Comparison of ENCODE assay signal across 8 cellular contexts in genomic region chr10:17229016-17229716, GRCh38. TPM values are rescaled to one million over a fixed set of nuclear protein-coding genes. Genes with fewer than 3 reads are reported as not detected.
DNase-seq lines count a peak whose midpoint lies in the region; ATAC-seq and TF ChIP-seq lines count a peak whose summit lies in the region.

No MANE protein-coding gene starts in this region.

- ATAC-seq in CD4-positive, CD25-positive, alpha-beta regulatory T cell (ENCODE audit: low read depth in 2 of 2) = peak; percentile 14 to 24
- ATAC-seq in GM21529 (IDR thresholded peaks at IDR 0.05; ENCODE audit: unreplicated experiment) = peak; percentile 14
- ATAC-seq in naive thymus-derived CD4-positive, alpha-beta T cell = peak; percentile 58
- peak; percentile 35 to 44 for ATAC-seq in stimulated activated naive B cell treated with anti-CD40 and anti-IgM and Interleukin-4, amounts not matched to agents 10 μg/mL and 1 μg/mL and 100 μg/mL, for 72 hours (replicated peaks)

- peaks cover 30% of the 10 kb centered on the region for H3K36me3 ChIP-seq in CD4-positive, CD25-positive, alpha-beta regulatory T cell (ENCODE audit: control insufficient read depth, insufficient read depth, low read length)
- H3K36me3 ChIP-seq in naive thymus-derived CD4-positive, alpha-beta T cell (ENCODE audit: control insufficient read depth in 2 of 3, insufficient read depth in 3 of 3, low read length in 3 of 3) = peaks cover 23 to 39% (median 24%) of the 10 kb centered on the region in 3 experiments

- no peaks in the 10 kb centered on the region for H3K27me3 ChIP-seq in CD4-positive, CD25-positive, alpha-beta regulatory T cell (ENCODE audit: control insufficient read depth, insufficient read depth, low read length)
- no peaks in the 10 kb centered on the region for H3K27me3 ChIP-seq in naive thymus-derived CD4-positive, alpha-beta T cell (ENCODE audit: control insufficient read depth in 2 of 2, insufficient read depth in 2 of 2, low read length in 2 of 2)

- peak overlapping the region; percentile 89 to 98 (median 94) for H3K4me3 Mint-ChIP-seq in CD4-positive, CD25-positive, alpha-beta regulatory T cell
- H3K4me3 Mint-ChIP-seq in naive thymus-derived CD4-positive, alpha-beta T cell = peak overlapping the region; percentile 87 to 100 (median 97)
- peak overlapping the region; percentile 94 to 100 for H3K4me3 Mint-ChIP-seq in stimulated activated naive B cell treated with anti-CD40 and anti-IgM and Interleukin-4, amounts not matched to agents 10 μg/mL and 1 μg/mL and 100 μg/mL, for 72 hours

- peaks cover 14% of the 10 kb centered on the region for H3K27me3 Mint-ChIP-seq in CD4-positive, CD25-positive, alpha-beta regulatory T cell
- peaks cover 0 to 3% (median 0%) of the 10 kb centered on the region in 5 donors for H3K27me3 Mint-ChIP-seq in naive thymus-derived CD4-positive, alpha-beta T cell
- no peaks in the 10 kb centered on the region for H3K27me3 Mint-ChIP-seq in stimulated activated naive B cell treated with anti-CD40 and anti-IgM and Interleukin-4, amounts not matched to agents 10 μg/mL and 1 μg/mL and 100 μg/mL, for 72 hours

- CTCF ChIA-PET in naive thymus-derived CD4-positive, alpha-beta T cell (lab: Charles Lee) = interaction anchor here (0.6 to 2.5 kb wide), 9 partner anchors 12 to 412 kb away, joined by 3 to 18 read pairs (median 4); partner anchors contain the start of genes RSU1 and TRDMT1

- peaks cover 20% of the 10 kb centered on the region for H3K36me3 Mint-ChIP-seq in CD4-positive, CD25-positive, alpha-beta regulatory T cell
- H3K36me3 Mint-ChIP-seq in naive thymus-derived CD4-positive, alpha-beta T cell = peaks cover under 1 to 47% (median 9%) of the 10 kb centered on the region in 5 donors
- peaks cover 17 to 34% of the 10 kb centered on the region in 2 donors for H3K36me3 Mint-ChIP-seq in stimulated activated naive B cell treated with anti-CD40 and anti-IgM and Interleukin-4, amounts not matched to agents 10 μg/mL and 1 μg/mL and 100 μg/mL, for 72 hours

- POLR2A ChIA-PET in naive thymus-derived CD4-positive, alpha-beta T cell (lab: Charles Lee) = interaction anchor here (0.6 to 8.3 kb wide), 28 partner anchors 9 to 415 kb away, joined by 3 to 167 read pairs (median 4); partner anchors contain the start of genes RSU1, STAM and TRDMT1

- peak overlapping the region; percentile 54 for H3K4me3 ChIP-seq in CD4-positive, CD25-positive, alpha-beta regulatory T cell (ENCODE audit: low read depth, low read length)
- peak overlapping the region; percentile 87 for H3K4me3 ChIP-seq in epithelial cell of proximal tubule (ENCODE audit: low read depth, low read length)
- H3K4me3 ChIP-seq in naive thymus-derived CD4-positive, alpha-beta T cell (ENCODE audit: low read length) = peak overlapping the region; percentile 93

- H3K27ac ChIP-seq in CD4-positive, CD25-positive, alpha-beta regulatory T cell (ENCODE audit: insufficient read depth, low read length, poor library complexity, severe bottlenecking) = peak overlapping the region; percentile 95
- H3K27ac ChIP-seq in naive thymus-derived CD4-positive, alpha-beta T cell (ENCODE audit: low read depth, low read length) = peak overlapping the region; percentile 83

- intact Hi-C loops in naive thymus-derived CD4-positive, alpha-beta T cell (cut with micrococcal nuclease) = loop anchor here (2.0 to 10.0 kb wide), 2 partner anchors 1426 to 1430 kb away; partner anchors contain the start of genes ARL5B (in 2 of the 2) and NSUN6 (in 1 of the 2)

- H3K9me3 ChIP-seq in CD4-positive, CD25-positive, alpha-beta regulatory T cell (ENCODE audit: control insufficient read depth in 2 of 2, low read length in 2 of 2) = no peaks in the 10 kb centered on the region
- H3K9me3 ChIP-seq in naive thymus-derived CD4-positive, alpha-beta T cell (ENCODE audit: control insufficient read depth in 2 of 3, low read length in 3 of 3) = no peaks in the 10 kb centered on the region

- peaks cover 23 to 60% (median 47%) of the 10 kb centered on the region in 4 donors for H3K4me1 Mint-ChIP-seq in CD4-positive, CD25-positive, alpha-beta regulatory T cell
- H3K4me1 Mint-ChIP-seq in naive thymus-derived CD4-positive, alpha-beta T cell = peaks cover 21 to 62% (median 58%) of the 10 kb centered on the region in 7 donors
- peaks cover 23 to 47% of the 10 kb centered on the region in 2 donors for H3K4me1 Mint-ChIP-seq in stimulated activated naive B cell treated with anti-CD40 and anti-IgM and Interleukin-4, amounts not matched to agents 10 μg/mL and 1 μg/mL and 100 μg/mL, for 72 hours

- peaks cover 73% of the 10 kb centered on the region for H3K4me1 ChIP-seq in CD4-positive, CD25-positive, alpha-beta regulatory T cell (ENCODE audit: control insufficient read depth, insufficient read depth, low read length, poor library complexity, severe bottlenecking)
- peaks cover 39 to 44% of the 10 kb centered on the region in 2 donors for H3K4me1 ChIP-seq in naive thymus-derived CD4-positive, alpha-beta T cell (ENCODE audit: control insufficient read depth in 2 of 2, insufficient read depth in 2 of 2, low read length in 2 of 2)

- peak overlapping the region; percentile 94 to 99 (median 97) for H3K27ac Mint-ChIP-seq in CD4-positive, CD25-positive, alpha-beta regulatory T cell
- peak overlapping the region; percentile 91 to 100 (median 97) for H3K27ac Mint-ChIP-seq in naive thymus-derived CD4-positive, alpha-beta T cell
- H3K27ac Mint-ChIP-seq in stimulated activated naive B cell treated with anti-CD40 and anti-IgM and Interleukin-4, amounts not matched to agents 10 μg/mL and 1 μg/mL and 100 μg/mL, for 72 hours = peak overlapping the region; percentile 100

- TF ChIP-seq CTCF in epithelial cell of proximal tubule (conservative IDR thresholded peaks at IDR 0.05; ENCODE audit: low read depth, low read length) = no peak

- H3K9me3 Mint-ChIP-seq in CD4-positive, CD25-positive, alpha-beta regulatory T cell = peaks cover 0 to 3% (median 0%) of the 10 kb centered on the region in 7 donors
- no peaks in the 10 kb centered on the region for H3K9me3 Mint-ChIP-seq in naive thymus-derived CD4-positive, alpha-beta T cell
- no peaks in the 10 kb centered on the region for H3K9me3 Mint-ChIP-seq in stimulated activated naive B cell treated with anti-CD40 and anti-IgM and Interleukin-4, amounts not matched to agents 10 μg/mL and 1 μg/mL and 100 μg/mL, for 72 hours

- peak; percentile 62 to 80 (median 71) for DNase-seq in CD4-positive, CD25-positive, alpha-beta regulatory T cell
- DNase-seq in NCI-H226 (peak; percentile 70), activated T-cell treated with anti-CD3 and anti-CD28 coated beads for 1 hour (ENCODE audit: low read depth) (peak; percentile 79), epithelial cell of proximal tubule (ENCODE audit: low read depth) (no peak), NCI-H2227 (lab: John Stamatoyannopoulos, UW; ENCODE audit: unreplicated experiment) (no peak)
- peak in 8 of 9 donors; percentile 61 to 83 (median 64) for DNase-seq in naive thymus-derived CD4-positive, alpha-beta T cell
- peak; percentile 73 for DNase-seq in stimulated activated naive B cell treated with anti-CD40 and anti-IgM and Interleukin-4, amounts not matched to agents 10 μg/mL and 1 μg/mL and 100 μg/mL, for 72 hours

RNA-seq across cellular contexts. Expression of gene VIM, which starts 1.1 kb away (rescaled TPM):
- total RNA-seq in CD4-positive, CD25-positive, alpha-beta regulatory T cell = 1,005 TPM
- 100 to 1,000 TPM; 430 to 556 (median 487) TPM for polyA plus RNA-seq in CD4-positive, CD25-positive, alpha-beta regulatory T cell
- total RNA-seq in epithelial cell of proximal tubule = 4,845 and 5,023 TPM in 2 replicates
- total RNA-seq in naive thymus-derived CD4-positive, alpha-beta T cell = 1,000 to 10,000 TPM in 3 of 5 experiments, 100 to 1,000 TPM in 2; 498 to 2,181 (median 1,002) TPM
- polyA plus RNA-seq in naive thymus-derived CD4-positive, alpha-beta T cell = 100 to 1,000 TPM; 399 to 546 TPM

RNA-seq across cellular contexts. Expression of gene TRDMT1, which starts 27.7 kb away (rescaled TPM):
- 12.2 TPM for total RNA-seq in CD4-positive, CD25-positive, alpha-beta regulatory T cell
- 1 to 10 TPM; 5.8 to 8.6 (median 7.2) TPM for polyA plus RNA-seq in CD4-positive, CD25-positive, alpha-beta regulatory T cell
- 3.1 and 4.6 TPM in 2 replicates for total RNA-seq in epithelial cell of proximal tubule
- 10 to 100 TPM; 10.2 to 30.6 (median 15.9) TPM for total RNA-seq in naive thymus-derived CD4-positive, alpha-beta T cell
- polyA plus RNA-seq in naive thymus-derived CD4-positive, alpha-beta T cell = 10 to 100 TPM in 1 of 2 donors, 1 to 10 TPM in 1; 9.7 to 12.8 TPM

Comparison
In these comparisons a context has a peak if more than half of its experiments do, and no peak if none do; other contexts are left out.
1. DNase-seq: peak in CD4-positive, CD25-positive, alpha-beta regulatory T cell (3 of 3), NCI-H226 (single experiment), activated T-cell treated with anti-CD3 and anti-CD28 coated beads for 1 hour (single experiment), naive thymus-derived CD4-positive, alpha-beta T cell (8 of 9) and stimulated activated naive B cell treated with anti-CD40 and anti-IgM and Interleukin-4, amounts not matched to agents 10 μg/mL and 1 μg/mL and 100 μg/mL, for 72 hours (single experiment); none in epithelial cell of proximal tubule (single experiment) and NCI-H2227 (single experiment).
2. Peak in every context shown above with its lines, with median percentiles within 50 percentile points of each other: ATAC-seq, H3K4me3 ChIP-seq, H3K27ac Mint-ChIP-seq and H3K4me3 Mint-ChIP-seq.